In the genomic region with DNA sequence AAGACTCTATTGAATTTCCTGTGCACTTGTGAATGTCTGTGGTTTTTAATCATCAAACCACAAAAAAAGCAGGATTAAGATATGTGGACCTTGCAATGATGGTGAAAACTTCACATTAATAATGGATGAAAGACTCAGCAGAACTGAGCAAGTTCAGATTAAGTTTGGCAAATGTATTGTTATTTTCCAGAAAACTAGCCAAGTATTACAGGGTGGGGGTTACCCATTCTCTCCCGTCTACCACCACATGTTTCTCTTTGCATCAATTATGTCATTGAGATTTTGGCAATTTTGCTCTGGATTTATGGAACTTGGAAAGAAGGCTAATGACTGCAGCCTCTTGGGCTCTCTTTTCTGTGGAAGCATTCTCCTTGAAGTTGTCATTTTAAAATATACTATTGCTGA, we compare ENCODE assay signal across 24 cellular contexts.
DNase-seq lines count a peak whose midpoint lies in the region; ATAC-seq and TF ChIP-seq lines count a peak whose summit lies in the region.
"Had no signal": no experiment of that assay in that cellular context is flagged by ENCODE, and none has a peak within 500 bp of the region (broad histone marks: within the 10 kb centered on the region; RNA-seq: fewer than 3 reads in every experiment).

No MANE protein-coding gene starts in this region.

- H2BK120ac ChIP-seq in mesenchymal stem cell (ENCODE audit: low read depth, low read length): no peak overlapping the region

- no peak for TF ChIP-seq CTCF in AG10803 (conservative IDR thresholded peaks at IDR 0.05; ENCODE audit: low read length)
- no peak for TF ChIP-seq CTCF in choroid plexus epithelial cell (conservative IDR thresholded peaks at IDR 0.05; ENCODE audit: low read depth, low read length)
- no peak for TF ChIP-seq CTCF in WTC11 (IDR thresholded peaks at IDR 0.05)

- no peaks in the 10 kb centered on the region for H3K36me3 ChIP-seq in mesenchymal stem cell (ENCODE audit: control insufficient read depth in 1 of 2, insufficient read depth in 2 of 2, low read depth in 1 of 2, low read length in 2 of 2)

- no CpG with 5 or more reads among the region's 1 CpG for WGBS in mesenchymal stem cell

- no peaks in the 10 kb centered on the region for H3K4me1 ChIP-seq in mesenchymal stem cell (ENCODE audit: control insufficient read depth, insufficient read depth, low read depth, low read length)
- H3K4me1 ChIP-seq: testis had no signal

- no peak overlapping the region for H2BK12ac ChIP-seq in mesenchymal stem cell (ENCODE audit: low read length in 2 of 2)

- POLR2A ChIA-PET in WTC11 (lab: Charles Lee): no interaction called here

- H2BK15ac ChIP-seq in mesenchymal stem cell (ENCODE audit: low read depth, poor library complexity, severe bottlenecking): no peak overlapping the region

- H3K4ac ChIP-seq in mesenchymal stem cell (ENCODE audit: low read depth in 1 of 2, low read length in 2 of 2): no peak overlapping the region

- no peak overlapping the region for H3K27ac ChIP-seq in mesenchymal stem cell (ENCODE audit: low read length, poor library complexity, severe bottlenecking)
- H3K27ac ChIP-seq: hepatocyte, testis had no signal

- H3K4me2 ChIP-seq in mesenchymal stem cell (ENCODE audit: low read length, poor library complexity, severe bottlenecking): no peak overlapping the region
- H3K4me2 ChIP-seq: hepatocyte had no signal

- H3K9me3 ChIP-seq in mesenchymal stem cell (ENCODE audit: control insufficient read depth, low read length): peaks cover 4% of the 10 kb centered on the region
- H3K9me3 ChIP-seq: testis had no signal

- peaks cover 28% of the 10 kb centered on the region for H3K36me3 Mint-ChIP-seq in WTC11
- H3K36me3 Mint-ChIP-seq: stimulated activated effector memory CD8-positive, alpha-beta T cell treated with anti-CD3 and anti-CD28 coated beads, Interleukin-12 subunit alpha, Interleukin-12 subunit beta, amount 100 ng/mL, for 72 hours had no signal

- ATAC-seq in Right ventricle myocardium inferior: no peak
- no peak for ATAC-seq in WTC11
- ATAC-seq: activated CD8-positive, alpha-beta T cell treated with anti-CD3 and anti-CD28 coated beads, Interleukin-2, amount 10 ng/mL, durations not matched to agents 7 days and 5 days; esophagus mucosa; right cardiac atrium; stimulated activated effector memory CD8-positive, alpha-beta T cell treated with anti-CD3 and anti-CD28 coated beads, Interleukin-12 subunit alpha, Interleukin-12 subunit beta, amount 100 ng/mL, for 72 hours had no signal

- no peak overlapping the region for H3K18ac ChIP-seq in mesenchymal stem cell (ENCODE audit: low read depth in 1 of 2, low read length in 2 of 2)

- H3K14ac ChIP-seq in mesenchymal stem cell (ENCODE audit: low read length in 2 of 2): no peak overlapping the region

- CTCF ChIA-PET in WTC11 (lab: Charles Lee): no interaction called here

- H3K4me3 Mint-ChIP-seq in WTC11: no peak overlapping the region
- H3K4me3 Mint-ChIP-seq: activated CD8-positive, alpha-beta T cell treated with anti-CD3 and anti-CD28 coated beads, Interleukin-2, amount 10 ng/mL, durations not matched to agents 7 days and 5 days; stimulated activated effector memory CD8-positive, alpha-beta T cell treated with anti-CD3 and anti-CD28 coated beads, Interleukin-12 subunit alpha, Interleukin-12 subunit beta, amount 100 ng/mL, for 72 hours; T-helper 2 cell treated with Interferon-gamma antibody and Interleukin-4, amounts not matched to agents 5 μg/mL and 100 μg/mL, for 36 hours had no signal

- H4K91ac ChIP-seq in mesenchymal stem cell (ENCODE audit: low read length): no peak overlapping the region

- H3K27me3 ChIP-seq in mesenchymal stem cell (ENCODE audit: control insufficient read depth in 1 of 2, insufficient read depth in 1 of 2, low read length in 2 of 2): no peaks in the 10 kb centered on the region
- H3K27me3 ChIP-seq: hepatocyte, testis had no signal

- no peak overlapping the region for H3K23ac ChIP-seq in mesenchymal stem cell (ENCODE audit: low read length in 2 of 2)

- H3K79me1 ChIP-seq in mesenchymal stem cell (replicated peaks; ENCODE audit: low read length, poor library complexity, severe bottlenecking): no peaks in the 10 kb centered on the region

- no peaks in the 10 kb centered on the region for H3K4me1 Mint-ChIP-seq in WTC11
- H3K4me1 Mint-ChIP-seq: stimulated activated effector memory CD8-positive, alpha-beta T cell treated with anti-CD3 and anti-CD28 coated beads, Interleukin-12 subunit alpha, Interleukin-12 subunit beta, amount 100 ng/mL, for 72 hours had no signal

- no peak overlapping the region for H4K8ac ChIP-seq in mesenchymal stem cell (ENCODE audit: low read length)

- no peak overlapping the region for H2AK5ac ChIP-seq in mesenchymal stem cell (ENCODE audit: low read length, severe bottlenecking)

- no peak overlapping the region for H2AFZ ChIP-seq in mesenchymal stem cell (ENCODE audit: low read depth, low read length)
- H2AFZ ChIP-seq: hepatocyte had no signal

- DNase-seq in AG10803 (ENCODE audit: low read depth) (peak; percentile 37), M059J (ENCODE audit: low read depth) (peak; percentile 71), choroid plexus epithelial cell (ENCODE audit: low read depth) (peak; percentile 66), mesenchymal stem cell (peak; percentile 22), inferior parietal cortex (ENCODE audit: extremely low spot score) (no peak), AG08396 (ENCODE audit: low spot score) (no peak), Right ventricle myocardium inferior (ENCODE audit: missing footprints) (no peak), WTC11 (ENCODE audit: low spot score) (no peak)
- DNase-seq: activated CD8-positive, alpha-beta T cell treated with anti-CD3 and anti-CD28 coated beads, Interleukin-2, amount 10 ng/mL, durations not matched to agents 7 days and 5 days; activated T-cell treated with anti-CD3 and anti-CD28 coated beads, Interleukin-2, amount 50 U/mL, for 1 hour; amniotic stem cell; effector memory CD4-positive, alpha-beta T cell; GOT3; KG1; kidney; NCI-H2029 treated with DMSO at 0.1 percent for 48 hours; NCI-H446 treated with DMSO at 0.1 percent for 48 hours; NK-92 treated with Interleukin-12 subunit alpha and Interleukin-12 subunit beta, amount 100 ng/mL, for 24 hours; right cardiac atrium; testis had no signal

- peaks cover 7% of the 10 kb centered on the region; the same call in 1 of the 2 replicates for H3K27me3 Mint-ChIP-seq in WTC11 (ENCODE audit: low read depth)

- H3K9me3 Mint-ChIP-seq in WTC11: peaks cover 52% of the 10 kb centered on the region

- intact Hi-C loops in Right ventricle myocardium inferior (cut with DNase I): no loop called here

- no peak overlapping the region for H3K27ac Mint-ChIP-seq in WTC11
- H3K27ac Mint-ChIP-seq: activated CD8-positive, alpha-beta T cell treated with anti-CD3 and anti-CD28 coated beads, Interleukin-2, amount 10 ng/mL, durations not matched to agents 7 days and 5 days; stimulated activated effector memory CD8-positive, alpha-beta T cell treated with anti-CD3 and anti-CD28 coated beads, Interleukin-12 subunit alpha, Interleukin-12 subunit beta, amount 100 ng/mL, for 72 hours; T-helper 2 cell treated with Interferon-gamma antibody and Interleukin-4, amounts not matched to agents 5 μg/mL and 100 μg/mL, for 36 hours had no signal

- no peak overlapping the region for H3K4me3 ChIP-seq in AG10803 (ENCODE audit: low read length)
- H3K4me3 ChIP-seq in choroid plexus epithelial cell (ENCODE audit: low read depth, low read length): no peak overlapping the region
- H3K4me3 ChIP-seq in mesenchymal stem cell (ENCODE audit: insufficient read depth in 1 of 2, low read depth in 1 of 2, low read length in 2 of 2): no peak overlapping the region
- H3K4me3 ChIP-seq: hepatocyte, testis had no signal

- H2BK5ac ChIP-seq in mesenchymal stem cell (ENCODE audit: low read depth, low read length, poor library complexity, severe bottlenecking): no peak overlapping the region

- no peak overlapping the region for H3K9ac ChIP-seq in mesenchymal stem cell (ENCODE audit: low read length)

TF ChIP-seq in WTC11, 78 proteins besides CTCF, POLR2A, EP300 and RAD21 (continues in another document):
- TF ChIP-seq EMX1 (CRISPR knock-in tag; IDR thresholded peaks at IDR 0.05) (no peak), IRF2 (CRISPR knock-in tag; IDR thresholded peaks at IDR 0.05; ENCODE audit: borderline replicate concordance, low read depth) (no peak), JAZF1 (CRISPR knock-in tag; IDR thresholded peaks at IDR 0.05) (no peak), GTF2I (CRISPR knock-in tag; conservative IDR thresholded peaks at IDR 0.05) (no peak)
- TF ChIP-seq, protein P1, sequence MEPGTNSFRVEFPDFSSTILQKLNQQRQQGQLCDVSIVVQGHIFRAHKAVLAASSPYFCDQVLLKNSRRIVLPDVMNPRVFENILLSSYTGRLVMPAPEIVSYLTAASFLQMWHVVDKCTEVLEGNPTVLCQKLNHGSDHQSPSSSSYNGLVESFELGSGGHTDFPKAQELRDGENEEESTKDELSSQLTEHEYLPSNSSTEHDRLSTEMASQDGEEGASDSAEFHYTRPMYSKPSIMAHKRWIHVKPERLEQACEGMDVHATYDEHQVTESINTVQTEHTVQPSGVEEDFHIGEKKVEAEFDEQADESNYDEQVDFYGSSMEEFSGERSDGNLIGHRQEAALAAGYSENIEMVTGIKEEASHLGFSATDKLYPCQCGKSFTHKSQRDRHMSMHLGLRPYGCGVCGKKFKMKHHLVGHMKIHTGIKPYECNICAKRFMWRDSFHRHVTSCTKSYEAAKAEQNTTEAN (CRISPR knock-in tag; IDR thresholded peaks at IDR 0.05): no peak
- TF ChIP-seq, protein P2, sequence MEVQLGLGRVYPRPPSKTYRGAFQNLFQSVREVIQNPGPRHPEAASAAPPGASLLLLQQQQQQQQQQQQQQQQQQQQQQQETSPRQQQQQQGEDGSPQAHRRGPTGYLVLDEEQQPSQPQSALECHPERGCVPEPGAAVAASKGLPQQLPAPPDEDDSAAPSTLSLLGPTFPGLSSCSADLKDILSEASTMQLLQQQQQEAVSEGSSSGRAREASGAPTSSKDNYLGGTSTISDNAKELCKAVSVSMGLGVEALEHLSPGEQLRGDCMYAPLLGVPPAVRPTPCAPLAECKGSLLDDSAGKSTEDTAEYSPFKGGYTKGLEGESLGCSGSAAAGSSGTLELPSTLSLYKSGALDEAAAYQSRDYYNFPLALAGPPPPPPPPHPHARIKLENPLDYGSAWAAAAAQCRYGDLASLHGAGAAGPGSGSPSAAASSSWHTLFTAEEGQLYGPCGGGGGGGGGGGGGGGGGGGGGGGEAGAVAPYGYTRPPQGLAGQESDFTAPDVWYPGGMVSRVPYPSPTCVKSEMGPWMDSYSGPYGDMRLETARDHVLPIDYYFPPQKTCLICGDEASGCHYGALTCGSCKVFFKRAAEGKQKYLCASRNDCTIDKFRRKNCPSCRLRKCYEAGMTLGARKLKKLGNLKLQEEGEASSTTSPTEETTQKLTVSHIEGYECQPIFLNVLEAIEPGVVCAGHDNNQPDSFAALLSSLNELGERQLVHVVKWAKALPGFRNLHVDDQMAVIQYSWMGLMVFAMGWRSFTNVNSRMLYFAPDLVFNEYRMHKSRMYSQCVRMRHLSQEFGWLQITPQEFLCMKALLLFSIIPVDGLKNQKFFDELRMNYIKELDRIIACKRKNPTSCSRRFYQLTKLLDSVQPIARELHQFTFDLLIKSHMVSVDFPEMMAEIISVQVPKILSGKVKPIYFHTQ (CRISPR knock-in tag; IDR thresholded peaks at IDR 0.05): no peak

Comparison
In these comparisons a context has a peak if more than half of its experiments do, and no peak if none do; other contexts are left out.
1. DNase-seq: peak in AG10803 (single experiment), M059J (single experiment), choroid plexus epithelial cell (single experiment) and mesenchymal stem cell (single experiment); none in inferior parietal cortex (single experiment), AG08396 (single experiment), Right ventricle myocardium inferior (single experiment) and WTC11 (single experiment).